In genomic region chr9:109182940-109183798, GRCh38 we compare ENCODE assay signal across 3 cellular contexts.
A peak's percentile ranks its signal among the peaks of the same experiment; 100 is the strongest.
TF ChIP-seq lines count a peak whose summit lies in the region.

No MANE protein-coding gene starts in this region.

TF ChIP-seq in A549, 52 proteins besides CTCF, POLR2A, EP300 and RAD21 (continued from another document):
- TF ChIP-seq SMC3 (IDR thresholded peaks at IDR 0.05), result peak; percentile 54
- no peak for TF ChIP-seq CEBPB (IDR thresholded peaks at IDR 0.05)
- no peak for TF ChIP-seq RARB (CRISPR knock-in tag; IDR thresholded peaks at IDR 0.05)
- no peak for TF ChIP-seq ZNF302 (CRISPR knock-in tag; IDR thresholded peaks at IDR 0.05)

TF ChIP-seq in K562, 482 proteins besides CTCF, POLR2A, EP300 and RAD21 (continued from another document and continues in another):
- TF ChIP-seq IRF9 (tag; IDR thresholded peaks at IDR 0.05) (no peak), PATZ1 (CRISPR knock-in tag; IDR thresholded peaks at IDR 0.05; ENCODE audit: borderline replicate concordance) (no peak), MIER1 (IDR thresholded peaks at IDR 0.05; ENCODE audit: low read depth) (no peak), SIN3B (IDR thresholded peaks at IDR 0.05; ENCODE audit: low read depth) (no peak), CBX3 (IDR thresholded peaks at IDR 0.05; ENCODE audit: borderline replicate concordance in 1 of 2, low read length in 2 of 2) (0 out of 3 replicates have a peak, but pooled peaks of 1 of the 2 experiments have one; percentile 16), TEAD1 (CRISPR knock-in tag; IDR thresholded peaks at IDR 0.05) (peak in 1 of 2 experiments; percentile 67; a peak in 1 of 4 replicates), NCOA1 (IDR thresholded peaks at IDR 0.05; ENCODE audit: low read depth) (no peak), NKRF (IDR thresholded peaks at IDR 0.05; ENCODE audit: borderline replicate concordance) (no peak), POLR2B (IDR thresholded peaks at IDR 0.05; ENCODE audit: low read depth, partially characterized antibody) (no peak), TSHZ1 (CRISPR knock-in tag; IDR thresholded peaks at IDR 0.05) (no peak), TCF3 (CRISPR knock-in tag; IDR thresholded peaks at IDR 0.05) (0 out of 2 replicates have a peak, but pooled peaks have one; percentile 6), ZNF197 (CRISPR knock-in tag; IDR thresholded peaks at IDR 0.05; ENCODE audit: low read depth) (no peak), TEAD2 (tag; IDR thresholded peaks at IDR 0.05) (0 out of 2 replicates have a peak, but pooled peaks have one; percentile 40), ZNF274 (IDR thresholded peaks at IDR 0.05; ENCODE audit: borderline replicate concordance, low read depth, low read length) (no peak), ZNF561 (CRISPR knock-in tag; conservative IDR thresholded peaks at IDR 0.05) (no peak), SMARCC2 (IDR thresholded peaks at IDR 0.05; ENCODE audit: low read depth) (no peak), EHMT2 (IDR thresholded peaks at IDR 0.05) (no peak), E2F6 (IDR thresholded peaks at IDR 0.05; ENCODE audit: borderline replicate concordance in 1 of 2, extremely low read depth in 1 of 2, insufficient read depth in 1 of 2, insufficient read length in 1 of 2, low read depth in 1 of 2, low read length in 1 of 2, poor library complexity in 1 of 2, severe bottlenecking in 1 of 2) (peak in 1 of 2 experiments; percentile 30), ZNF79 (CRISPR knock-in tag; IDR thresholded peaks at IDR 0.05; ENCODE audit: low read depth) (no peak), DACH1 (IDR thresholded peaks at IDR 0.05; ENCODE audit: partially characterized antibody) (peak; percentile 62)

TF ChIP-seq in liver, 16 proteins besides CTCF, POLR2A, EP300 and RAD21 (continued from another document):
- TF ChIP-seq ZBTB33 (IDR thresholded peaks at IDR 0.05) (no peak), REST (IDR thresholded peaks at IDR 0.05) (no peak), TAF1 (conservative IDR thresholded peaks at IDR 0.05) (no peak), NR2F2 (IDR thresholded peaks at IDR 0.05) (no peak), YY1 (IDR thresholded peaks at IDR 0.05) (no peak), FOXA1 (IDR thresholded peaks at IDR 0.05) (no peak), GABPA (IDR thresholded peaks at IDR 0.05 in 1 of 2, conservative IDR thresholded peaks at IDR 0.05 in 1 of 2) (no peak), ATF3 (IDR thresholded peaks at IDR 0.05) (no peak), FOXA2 (IDR thresholded peaks at IDR 0.05) (no peak), EGR1 (IDR thresholded peaks at IDR 0.05; ENCODE audit: low read depth in 2 of 2) (no peak), RXRA (IDR thresholded peaks at IDR 0.05) (no peak), SP1 (IDR thresholded peaks at IDR 0.05) (no peak)
